21 cellular contexts compared by ENCODE assay signal in genomic region chr17:81490599-81490992, GRCh38. TPM values are rescaled to one million over a fixed set of nuclear protein-coding genes. Genes with fewer than 3 reads are reported as not detected.
DNase-seq lines count a peak whose midpoint lies in the region; ATAC-seq and TF ChIP-seq lines count a peak whose summit lies in the region.
"Had no signal": no experiment of that assay in that cellular context is flagged by ENCODE, and none has a peak within 500 bp of the region (broad histone marks: within the 10 kb centered on the region; RNA-seq: fewer than 3 reads in every experiment).

No MANE protein-coding gene starts in this region.

- H3K4me1 ChIP-seq in endodermal cell (ENCODE audit: control insufficient read depth, insufficient read depth, low read length) (no peaks in the 10 kb centered on the region), smooth muscle cell (ENCODE audit: low read depth) (peaks cover 26% of the 10 kb centered on the region)

- no peak for ATAC-seq in GM19395 (IDR thresholded peaks at IDR 0.05; ENCODE audit: unreplicated experiment)
- no peak for ATAC-seq in HG03139 (IDR thresholded peaks at IDR 0.05; ENCODE audit: unreplicated experiment)

- H3K36me3 ChIP-seq in SK-N-MC (ENCODE audit: insufficient read depth, low read length) (no peaks in the 10 kb centered on the region), endodermal cell (ENCODE audit: control insufficient read depth, insufficient read depth, low read length) (no peaks in the 10 kb centered on the region), smooth muscle cell (ENCODE audit: low read depth) (no peaks in the 10 kb centered on the region)
- H3K36me3 ChIP-seq: MG63 had no signal

- no peak for TF ChIP-seq CTCF in endodermal cell (conservative IDR thresholded peaks at IDR 0.05)
- TF ChIP-seq CTCF in smooth muscle cell (IDR thresholded peaks at IDR 0.05; ENCODE audit: borderline replicate concordance, insufficient read depth, poor library complexity, severe bottlenecking), result no peak

- H3K27ac Mint-ChIP-seq in activated naive CD4-positive, alpha-beta T cell treated with anti-CD3 and anti-CD28 coated beads, Interleukin-2, amount 50 U/mL, for 24 hours, result peak overlapping the region; percentile 17
- H3K27ac Mint-ChIP-seq in activated naive CD4-positive, alpha-beta T cell treated with anti-CD3 and anti-CD28 coated beads, Interleukin-2, amount 10 ng/mL, durations not matched to agents 7 days and 5 days, result no peak overlapping the region
- no peak overlapping the region for H3K27ac Mint-ChIP-seq in endodermal cell
- H3K27ac Mint-ChIP-seq: B cell had no signal

- H4K20me1 ChIP-seq in smooth muscle cell (ENCODE audit: low read depth), result no peaks in the 10 kb centered on the region

- H3K4me3 ChIP-seq in SK-N-MC, result no peak overlapping the region
- H3K4me3 ChIP-seq in endodermal cell (ENCODE audit: low read length), result no peak overlapping the region
- no peak overlapping the region for H3K4me3 ChIP-seq in smooth muscle cell
- H3K4me3 ChIP-seq: MG63, PC-9, SJSA1 had no signal

- no peak overlapping the region for H2AFZ ChIP-seq in smooth muscle cell (ENCODE audit: low read depth)
- H2AFZ ChIP-seq: PC-9 had no signal

- CTCF ChIA-PET in activated naive CD4-positive, alpha-beta T cell treated with anti-CD3 and anti-CD28 coated beads, Interleukin-2, amount 10 ng/mL, durations not matched to agents 7 days and 5 days (lab: Charles Lee), result no interaction called here

- H3K4me2 ChIP-seq in smooth muscle cell, result no peak overlapping the region
- H3K4me2 ChIP-seq: KMS-11, PC-9 had no signal

- H3K27ac ChIP-seq in SK-N-MC (peak overlapping the region; percentile 35), endodermal cell (ENCODE audit: low read depth, low read length) (no peak overlapping the region), smooth muscle cell (ENCODE audit: low read depth) (no peak overlapping the region)
- H3K27ac ChIP-seq: KMS-11, PC-9, SJSA1 had no signal

- no peak overlapping the region for H3K9ac ChIP-seq in SK-N-MC (ENCODE audit: insufficient read length)
- H3K9ac ChIP-seq in endodermal cell (ENCODE audit: extremely low read depth, low read length, poor library complexity, severe bottlenecking), result no peak overlapping the region
- no peak overlapping the region for H3K9ac ChIP-seq in smooth muscle cell (ENCODE audit: low read depth)
- H3K9ac ChIP-seq: KMS-11 had no signal

- peaks cover 5% of the 10 kb centered on the region for H3K27me3 ChIP-seq in endodermal cell (ENCODE audit: control insufficient read depth, insufficient read depth, low read length, poor library complexity, severe bottlenecking)
- no peaks in the 10 kb centered on the region for H3K27me3 ChIP-seq in smooth muscle cell (ENCODE audit: low read depth)
- H3K27me3 ChIP-seq: MG63, SJSA1 had no signal

- no peak overlapping the region for H3K4me3 Mint-ChIP-seq in activated naive CD4-positive, alpha-beta T cell treated with anti-CD3 and anti-CD28 coated beads, Interleukin-2, amount 50 U/mL, for 24 hours
- H3K4me3 Mint-ChIP-seq in activated naive CD4-positive, alpha-beta T cell treated with anti-CD3 and anti-CD28 coated beads, Interleukin-2, amount 10 ng/mL, durations not matched to agents 7 days and 5 days, result no peak overlapping the region
- no peak overlapping the region for H3K4me3 Mint-ChIP-seq in endodermal cell
- H3K4me3 Mint-ChIP-seq: B cell had no signal

- H3K36me3 Mint-ChIP-seq in activated naive CD4-positive, alpha-beta T cell treated with anti-CD3 and anti-CD28 coated beads, Interleukin-2, amount 50 U/mL, for 24 hours, result no peaks in the 10 kb centered on the region
- no peaks in the 10 kb centered on the region for H3K36me3 Mint-ChIP-seq in activated naive CD4-positive, alpha-beta T cell treated with anti-CD3 and anti-CD28 coated beads, Interleukin-2, amount 10 ng/mL, durations not matched to agents 7 days and 5 days
- no peaks in the 10 kb centered on the region for H3K36me3 Mint-ChIP-seq in endodermal cell (ENCODE audit: low read depth)
- H3K36me3 Mint-ChIP-seq: CD4-positive, alpha-beta memory T cell had no signal

- H3K9me3 Mint-ChIP-seq in activated naive CD4-positive, alpha-beta T cell treated with anti-CD3 and anti-CD28 coated beads, Interleukin-2, amount 50 U/mL, for 24 hours, result no peaks in the 10 kb centered on the region
- no peaks in the 10 kb centered on the region for H3K9me3 Mint-ChIP-seq in activated naive CD4-positive, alpha-beta T cell treated with anti-CD3 and anti-CD28 coated beads, Interleukin-2, amount 10 ng/mL, durations not matched to agents 7 days and 5 days
- no peaks in the 10 kb centered on the region for H3K9me3 Mint-ChIP-seq in endodermal cell
- H3K9me3 Mint-ChIP-seq: CD4-positive, alpha-beta memory T cell had no signal

- peaks cover 1% of the 10 kb centered on the region for H3K27me3 Mint-ChIP-seq in activated naive CD4-positive, alpha-beta T cell treated with anti-CD3 and anti-CD28 coated beads, Interleukin-2, amount 50 U/mL, for 24 hours
- peaks cover 71% of the 10 kb centered on the region for H3K27me3 Mint-ChIP-seq in activated naive CD4-positive, alpha-beta T cell treated with anti-CD3 and anti-CD28 coated beads, Interleukin-2, amount 10 ng/mL, durations not matched to agents 7 days and 5 days
- H3K27me3 Mint-ChIP-seq in endodermal cell (ENCODE audit: insufficient read depth), result peaks cover 35% of the 10 kb centered on the region

- 67 to 92% methylated on average over 4 to 7 of the region's 7 CpGs for WGBS in endodermal cell (ENCODE audit: insufficient coverage in 1 of 2, insufficient read length in 1 of 2), 2 experiments
- WGBS in smooth muscle cell (ENCODE audit: low lambda C conversion rate), result 76% methylated on average over 7 of the region's 7 CpGs

- H3F3A ChIP-seq in smooth muscle cell (ENCODE audit: low read depth), result no peaks in the 10 kb centered on the region

- no peaks in the 10 kb centered on the region for H3K79me2 ChIP-seq in smooth muscle cell (ENCODE audit: low read depth)

- H3K4me1 Mint-ChIP-seq in activated naive CD4-positive, alpha-beta T cell treated with anti-CD3 and anti-CD28 coated beads, Interleukin-2, amount 50 U/mL, for 24 hours, result no peaks in the 10 kb centered on the region
- H3K4me1 Mint-ChIP-seq in activated naive CD4-positive, alpha-beta T cell treated with anti-CD3 and anti-CD28 coated beads, Interleukin-2, amount 10 ng/mL, durations not matched to agents 7 days and 5 days, result peaks cover 18% of the 10 kb centered on the region
- peaks cover 11% of the 10 kb centered on the region for H3K4me1 Mint-ChIP-seq in endodermal cell

- no peak for DNase-seq in activated naive CD4-positive, alpha-beta T cell treated with anti-CD3 and anti-CD28 coated beads, Interleukin-2, amount 10 ng/mL, durations not matched to agents 7 days and 5 days
- DNase-seq in SK-N-MC (ENCODE audit: low read depth, low spot score) (no peak), endodermal cell (peak; percentile 65), retina (peak; percentile 5), smooth muscle cell (lab: John Stamatoyannopoulos, UW; ENCODE audit: unreplicated experiment) (no peak)
- DNase-seq: DMS153, GDM1, HCEC 1CT, MG63, NCI-H1048, NCI-H1436 treated with DMSO at 0.1 percent for 48 hours, NCI-H2029 treated with DMSO at 0.1 percent for 48 hours, NCI-H2171, PC-9 had no signal

- H3K9me3 ChIP-seq in SK-N-MC (ENCODE audit: low read depth, low read length) (no peaks in the 10 kb centered on the region), endodermal cell (ENCODE audit: control insufficient read depth, low read length) (no peaks in the 10 kb centered on the region), smooth muscle cell (replicated peaks; ENCODE audit: low read depth) (no peaks in the 10 kb centered on the region)
- H3K9me3 ChIP-seq: MG63, SJSA1 had no signal

RNA-seq across cellular contexts. Expression of gene ACTG1, which starts 22.0 kb away (rescaled TPM):
- total RNA-seq in endodermal cell (1,000 to 10,000 TPM; 4,461 to 5,616 TPM), smooth muscle cell (6,157 and 6,793 TPM in 2 replicates)
- 4,463 TPM for polyA plus RNA-seq in endodermal cell (2013, experiment 1 of 2)
- polyA plus RNA-seq in endodermal cell (2013, experiment 2 of 2), result 3,951 TPM
- polyA plus RNA-seq in smooth muscle cell, result 5,089 and 5,332 TPM in 2 replicates

RNA-seq across cellular contexts. Expression of gene FSCN2, which starts 37.6 kb away (rescaled TPM):
- total RNA-seq in endodermal cell (1 to 10 TPM; 1.0 to 1.8 TPM), smooth muscle cell (0.63 and 2.2 TPM in 2 replicates)
- polyA plus RNA-seq in endodermal cell (2013, experiment 1 of 2), result 0.50 TPM
- polyA plus RNA-seq in endodermal cell (2013, experiment 2 of 2), result 0.46 TPM
- polyA plus RNA-seq in smooth muscle cell, result 0.56 and 0.72 TPM in 2 replicates

Comparison
In these comparisons a context has a peak if more than half of its experiments do, and no peak if none do; other contexts are left out.
1. DNase-seq: peak in endodermal cell (single experiment) and retina (single experiment); none in activated naive CD4-positive, alpha-beta T cell treated with anti-CD3 and anti-CD28 coated beads, Interleukin-2, amount 10 ng/mL, durations not matched to agents 7 days and 5 days (single experiment), SK-N-MC (single experiment) and smooth muscle cell (single experiment).